Comparison of ENCODE assay signal across 17 cellular contexts in the genomic region with DNA sequence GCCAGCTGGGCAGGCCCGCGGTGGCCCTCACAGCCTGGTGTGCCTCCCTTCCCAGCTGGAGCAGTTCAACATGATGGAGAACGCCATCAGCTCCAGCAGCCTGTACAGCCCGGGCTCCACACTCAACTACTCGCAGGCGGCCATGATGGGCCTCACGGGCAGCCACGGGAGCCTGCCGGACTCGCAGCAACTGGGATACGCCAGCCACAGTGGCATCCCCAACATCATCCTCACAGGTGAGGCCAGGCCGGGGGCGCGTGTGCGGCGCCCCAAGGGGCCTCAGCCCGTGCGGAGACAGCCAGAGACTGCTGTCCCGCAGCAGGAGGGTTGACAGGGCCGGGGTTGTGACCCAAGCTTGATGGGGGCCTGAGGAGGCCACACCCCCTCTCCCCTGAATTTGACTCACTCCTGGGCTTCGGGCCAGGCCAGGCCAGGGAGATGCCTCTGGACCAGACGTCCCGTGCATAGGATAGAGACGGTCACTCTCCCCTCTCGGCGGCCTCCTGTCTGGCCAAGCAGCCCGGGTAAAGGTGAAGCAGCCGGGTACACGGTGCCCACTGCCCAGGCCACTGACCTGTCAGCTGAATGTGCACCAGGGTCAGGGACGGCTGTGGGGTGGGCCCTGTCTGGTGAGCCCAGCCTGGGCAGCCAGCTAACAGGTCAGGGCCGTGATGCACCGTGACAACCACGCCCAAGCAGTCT. TPM values are rescaled to one million over a fixed set of nuclear protein-coding genes. Genes with fewer than 3 reads are reported as not detected.
DNase-seq lines count a peak whose midpoint lies in the region; ATAC-seq and TF ChIP-seq lines count a peak whose summit lies in the region.
"Had no signal": no experiment of that assay in that cellular context is flagged by ENCODE, and none has a peak within 500 bp of the region (broad histone marks: within the 10 kb centered on the region; RNA-seq: fewer than 3 reads in every experiment).

No MANE protein-coding gene starts in this region.

- H3K27ac ChIP-seq in GM23248: peak overlapping the region; percentile 58
- H3K27ac ChIP-seq in PC-3 (ENCODE audit: low read length): no peak overlapping the region
- H3K27ac ChIP-seq: psoas muscle, SK-N-MC had no signal

- peak; percentile 81 for DNase-seq in GM23248
- peak; percentile 58 for DNase-seq in PC-3
- peak; percentile 48 for DNase-seq in choroid plexus epithelial cell (ENCODE audit: low read depth)
- DNase-seq in posterior vena cava (ENCODE audit: low spot score): peak; percentile 84
- no peak for DNase-seq in activated naive CD8-positive, alpha-beta T cell treated with anti-CD3 and anti-CD28 coated beads, Interleukin-2, amount 50 U/mL, for 24 hours
- DNase-seq in glutamatergic neuron: no peak
- DNase-seq in stimulated activated effector memory CD8-positive, alpha-beta T cell treated with anti-CD3 and anti-CD28 coated beads, Interleukin-12 subunit alpha, Interleukin-12 subunit beta, amount 100 ng/mL, for 72 hours (ENCODE audit: low spot score in 2 of 2): no peak
- DNase-seq: activated CD4-positive, alpha-beta memory T cell treated with anti-CD3 and anti-CD28 coated beads, Interleukin-2, amount 10 ng/mL, durations not matched to agents 7 days and 5 days; cortex of kidney; hypothalamus; left colon; MV-4-11; NCI-H2171; NK-92 treated with Interleukin-12 subunit alpha and Interleukin-12 subunit beta, amount 100 ng/mL, for 24 hours; psoas muscle had no signal

- no peak overlapping the region for H2AFZ ChIP-seq in GM23248
- no peak overlapping the region for H2AFZ ChIP-seq in PC-3 (ENCODE audit: low read length)

- no peaks in the 10 kb centered on the region for H3K9me3 Mint-ChIP-seq in activated naive CD8-positive, alpha-beta T cell treated with anti-CD3 and anti-CD28 coated beads, Interleukin-2, amount 50 U/mL, for 24 hours
- H3K9me3 Mint-ChIP-seq in glutamatergic neuron (ENCODE audit: unreplicated experiment): peaks cover 7% of the 10 kb centered on the region
- no peaks in the 10 kb centered on the region for H3K9me3 Mint-ChIP-seq in stimulated activated effector memory CD8-positive, alpha-beta T cell treated with anti-CD3 and anti-CD28 coated beads, Interleukin-12 subunit alpha, Interleukin-12 subunit beta, amount 100 ng/mL, for 72 hours
- H3K9me3 Mint-ChIP-seq: activated CD4-positive, alpha-beta memory T cell treated with anti-CD3 and anti-CD28 coated beads, Interleukin-2, amount 10 ng/mL, durations not matched to agents 7 days and 5 days had no signal

- H3F3A ChIP-seq in GM23248 (ENCODE audit: insufficient read depth) (no peaks in the 10 kb centered on the region), PC-3 (ENCODE audit: low read length, unreplicated experiment) (no peaks in the 10 kb centered on the region)

- no peaks in the 10 kb centered on the region for H4K20me1 ChIP-seq in GM23248 (ENCODE audit: insufficient read depth)
- no peaks in the 10 kb centered on the region for H4K20me1 ChIP-seq in PC-3 (ENCODE audit: low read length)

- peaks cover 4% of the 10 kb centered on the region for H3K4me1 Mint-ChIP-seq in activated naive CD8-positive, alpha-beta T cell treated with anti-CD3 and anti-CD28 coated beads, Interleukin-2, amount 50 U/mL, for 24 hours
- H3K4me1 Mint-ChIP-seq in glutamatergic neuron (ENCODE audit: low read depth, unreplicated experiment): peaks cover 5% of the 10 kb centered on the region
- H3K4me1 Mint-ChIP-seq in stimulated activated effector memory CD8-positive, alpha-beta T cell treated with anti-CD3 and anti-CD28 coated beads, Interleukin-12 subunit alpha, Interleukin-12 subunit beta, amount 100 ng/mL, for 72 hours: no peaks in the 10 kb centered on the region
- H3K4me1 Mint-ChIP-seq: activated CD4-positive, alpha-beta memory T cell treated with anti-CD3 and anti-CD28 coated beads, Interleukin-2, amount 10 ng/mL, durations not matched to agents 7 days and 5 days had no signal

- no peaks in the 10 kb centered on the region for H3K36me3 ChIP-seq in GM23248 (ENCODE audit: low read depth)
- no peaks in the 10 kb centered on the region for H3K36me3 ChIP-seq in PC-3 (ENCODE audit: low read depth, low read length)

- no peak overlapping the region for H3K4me3 Mint-ChIP-seq in activated naive CD8-positive, alpha-beta T cell treated with anti-CD3 and anti-CD28 coated beads, Interleukin-2, amount 50 U/mL, for 24 hours
- no peak overlapping the region for H3K4me3 Mint-ChIP-seq in glutamatergic neuron (ENCODE audit: unreplicated experiment)
- no peak overlapping the region for H3K4me3 Mint-ChIP-seq in stimulated activated effector memory CD8-positive, alpha-beta T cell treated with anti-CD3 and anti-CD28 coated beads, Interleukin-12 subunit alpha, Interleukin-12 subunit beta, amount 100 ng/mL, for 72 hours
- H3K4me3 Mint-ChIP-seq: activated CD4-positive, alpha-beta memory T cell treated with anti-CD3 and anti-CD28 coated beads, Interleukin-2, amount 10 ng/mL, durations not matched to agents 7 days and 5 days had no signal

- 74% methylated on average over 28 to 31 of the region's 33 CpGs for WGBS in GM23248 (ENCODE audit: low coverage in 1 of 2, low lambda C conversion rate in 2 of 2, missing lambda C conversion rate in 2 of 2), 2 experiments

- POLR2A ChIA-PET in PC-3 (lab: Charles Lee; ENCODE audit: unreplicated experiment): no interaction called here

- H3K27me3 Mint-ChIP-seq in activated naive CD8-positive, alpha-beta T cell treated with anti-CD3 and anti-CD28 coated beads, Interleukin-2, amount 50 U/mL, for 24 hours: no peaks in the 10 kb centered on the region
- peaks cover 9% of the 10 kb centered on the region for H3K27me3 Mint-ChIP-seq in glutamatergic neuron (ENCODE audit: unreplicated experiment)

- H3K4me2 ChIP-seq in GM23248 (ENCODE audit: unreplicated experiment) (peak overlapping the region; percentile 6), PC-3 (ENCODE audit: low read length) (peak overlapping the region; percentile 51)

- intact Hi-C loops in PC-3 (cut with micrococcal nuclease): loop anchor here (10.0 kb wide), 1 partner anchor 171 kb away; the partner anchor contains the start of gene CRLF1
- intact Hi-C loops in posterior vena cava (cut with DNase I): no loop called here

- no peaks in the 10 kb centered on the region for H3K36me3 Mint-ChIP-seq in activated naive CD8-positive, alpha-beta T cell treated with anti-CD3 and anti-CD28 coated beads, Interleukin-2, amount 50 U/mL, for 24 hours (ENCODE audit: low read depth)
- H3K36me3 Mint-ChIP-seq in glutamatergic neuron (ENCODE audit: unreplicated experiment): no peaks in the 10 kb centered on the region
- no peaks in the 10 kb centered on the region for H3K36me3 Mint-ChIP-seq in stimulated activated effector memory CD8-positive, alpha-beta T cell treated with anti-CD3 and anti-CD28 coated beads, Interleukin-12 subunit alpha, Interleukin-12 subunit beta, amount 100 ng/mL, for 72 hours

- no peaks in the 10 kb centered on the region for H3K79me2 ChIP-seq in GM23248 (ENCODE audit: insufficient read depth)
- no peaks in the 10 kb centered on the region for H3K79me2 ChIP-seq in PC-3 (ENCODE audit: low read length)

- H3K9me3 ChIP-seq in GM23248 (ENCODE audit: low read depth) (no peaks in the 10 kb centered on the region), PC-3 (ENCODE audit: low read length) (no peaks in the 10 kb centered on the region)
- H3K9me3 ChIP-seq: psoas muscle had no signal

- CTCF ChIA-PET in PC-3 (lab: Charles Lee): no interaction called here

- H3K9ac ChIP-seq in GM23248 (peak overlapping the region; percentile 64; the same call in 1 of the 2 replicates), PC-3 (ENCODE audit: low read length) (no peak overlapping the region)

- BruUV-seq in PC-3 (replicated peaks; lab: Mats Ljungman, UMichigan): no TSS peak

- in situ Hi-C loops in GM23248 (cut with MboI): no loop called here

- H3K4me3 ChIP-seq in GM23248 (no peak overlapping the region), PC-3 (ENCODE audit: low read length) (no peak overlapping the region), choroid plexus epithelial cell (ENCODE audit: low read depth, low read length) (no peak overlapping the region)
- H3K4me3 ChIP-seq: psoas muscle, SK-N-MC had no signal

- H3K27me3 ChIP-seq in GM23248 (replicated peaks; ENCODE audit: insufficient read depth) (no peaks in the 10 kb centered on the region), PC-3 (ENCODE audit: low read length) (no peaks in the 10 kb centered on the region)

- no peak overlapping the region for H3K27ac Mint-ChIP-seq in activated naive CD8-positive, alpha-beta T cell treated with anti-CD3 and anti-CD28 coated beads, Interleukin-2, amount 50 U/mL, for 24 hours
- no peak overlapping the region for H3K27ac Mint-ChIP-seq in glutamatergic neuron (ENCODE audit: unreplicated experiment)
- H3K27ac Mint-ChIP-seq in stimulated activated effector memory CD8-positive, alpha-beta T cell treated with anti-CD3 and anti-CD28 coated beads, Interleukin-12 subunit alpha, Interleukin-12 subunit beta, amount 100 ng/mL, for 72 hours: no peak overlapping the region
- H3K27ac Mint-ChIP-seq: activated CD4-positive, alpha-beta memory T cell treated with anti-CD3 and anti-CD28 coated beads, Interleukin-2, amount 10 ng/mL, durations not matched to agents 7 days and 5 days had no signal

- ATAC-seq in PC-3: peak; percentile 60
- no peak for ATAC-seq in activated naive CD8-positive, alpha-beta T cell treated with anti-CD3 and anti-CD28 coated beads, Interleukin-2, amount 50 U/mL, for 24 hours
- no peak for ATAC-seq in stimulated activated effector memory CD8-positive, alpha-beta T cell treated with anti-CD3 and anti-CD28 coated beads, Interleukin-12 subunit alpha, Interleukin-12 subunit beta, amount 100 ng/mL, for 72 hours
- ATAC-seq: left colon had no signal

- no peaks in the 10 kb centered on the region for H3K9me2 ChIP-seq in GM23248 (ENCODE audit: insufficient read depth)
- H3K9me2 ChIP-seq in PC-3 (replicated peaks; ENCODE audit: low read length): no peaks in the 10 kb centered on the region

- TF ChIP-seq CTCF in PC-3 (conservative IDR thresholded peaks at IDR 0.05; ENCODE audit: low read depth, low read length) (no peak), choroid plexus epithelial cell (conservative IDR thresholded peaks at IDR 0.05; ENCODE audit: low read depth, low read length) (no peak), glutamatergic neuron (IDR thresholded peaks at IDR 0.05; ENCODE audit: partially characterized antibody, unreplicated experiment) (no peak)

- H3K4me1 ChIP-seq in GM23248 (ENCODE audit: insufficient read depth): peaks cover 11% of the 10 kb centered on the region
- H3K4me1 ChIP-seq in PC-3 (ENCODE audit: insufficient read depth, low read length): peaks cover 15% of the 10 kb centered on the region
- H3K4me1 ChIP-seq: psoas muscle had no signal

RNA-seq across cellular contexts. Expression of gene COMP, which starts 15.4 kb away (rescaled TPM):
- total RNA-seq in GM23248 (2014; rRNA removed; shearing (Covaris generic)): 93.8 and 96.6 TPM in 2 replicates
- 252 and 257 TPM in 2 replicates for polyA plus RNA-seq in GM23248 (2016; fragmentation: Nextera tagmentation; extraction: Ambion mirVana)
- total RNA-seq in PC-3 (2014; rRNA removed) (0.04 TPM in 1 of 2 replicates, not detected in the other), posterior vena cava (100 to 1,000 TPM in 1 of 2 donors, 10 to 100 TPM in 1; 72.2 to 403 TPM), glutamatergic neuron (ENCODE audit: unreplicated experiment) (not detected)
- total RNA-seq: activated CD4-positive, alpha-beta memory T cell treated with anti-CD3 and anti-CD28 coated beads, Interleukin-2, amount 10 ng/mL, durations not matched to agents 7 days and 5 days; epithelial cell of proximal tubule; left colon had no signal

RNA-seq across cellular contexts. Expression of gene UPF1, which starts 56.0 kb away (rescaled TPM):
- 51.7 and 57.4 TPM in 2 replicates for total RNA-seq in GM23248 (2014; rRNA removed; shearing (Covaris generic))
- polyA plus RNA-seq in GM23248 (2016; fragmentation: Nextera tagmentation; extraction: Ambion mirVana): 3.5 and 4.3 TPM in 2 replicates
- 97.1 and 155 TPM in 2 replicates for total RNA-seq in PC-3 (2014; rRNA removed)
- total RNA-seq in posterior vena cava: 10 to 100 TPM; 45.1 to 56.5 TPM
- total RNA-seq in glutamatergic neuron (ENCODE audit: unreplicated experiment): 46.3 TPM

Comparison
In these comparisons a context has a peak if more than half of its experiments do, and no peak if none do; other contexts are left out.
1. DNase-seq: peak in GM23248 (single experiment), PC-3 (single experiment), choroid plexus epithelial cell (single experiment) and posterior vena cava (single experiment); none in activated naive CD8-positive, alpha-beta T cell treated with anti-CD3 and anti-CD28 coated beads, Interleukin-2, amount 50 U/mL, for 24 hours (single experiment), glutamatergic neuron (single experiment) and stimulated activated effector memory CD8-positive, alpha-beta T cell treated with anti-CD3 and anti-CD28 coated beads, Interleukin-12 subunit alpha, Interleukin-12 subunit beta, amount 100 ng/mL, for 72 hours (0 of 2).
2. RNA of gene COMP, which starts 15.4 kb away (total RNA-seq): 72.2 to 403 TPM in posterior vena cava and 93.8 to 96.6 TPM in GM23248; not detected in glutamatergic neuron (single experiment) and 0.04 TPM in PC-3; every median in the first group is over 10 times any median in the second.